In the genomic region with DNA sequence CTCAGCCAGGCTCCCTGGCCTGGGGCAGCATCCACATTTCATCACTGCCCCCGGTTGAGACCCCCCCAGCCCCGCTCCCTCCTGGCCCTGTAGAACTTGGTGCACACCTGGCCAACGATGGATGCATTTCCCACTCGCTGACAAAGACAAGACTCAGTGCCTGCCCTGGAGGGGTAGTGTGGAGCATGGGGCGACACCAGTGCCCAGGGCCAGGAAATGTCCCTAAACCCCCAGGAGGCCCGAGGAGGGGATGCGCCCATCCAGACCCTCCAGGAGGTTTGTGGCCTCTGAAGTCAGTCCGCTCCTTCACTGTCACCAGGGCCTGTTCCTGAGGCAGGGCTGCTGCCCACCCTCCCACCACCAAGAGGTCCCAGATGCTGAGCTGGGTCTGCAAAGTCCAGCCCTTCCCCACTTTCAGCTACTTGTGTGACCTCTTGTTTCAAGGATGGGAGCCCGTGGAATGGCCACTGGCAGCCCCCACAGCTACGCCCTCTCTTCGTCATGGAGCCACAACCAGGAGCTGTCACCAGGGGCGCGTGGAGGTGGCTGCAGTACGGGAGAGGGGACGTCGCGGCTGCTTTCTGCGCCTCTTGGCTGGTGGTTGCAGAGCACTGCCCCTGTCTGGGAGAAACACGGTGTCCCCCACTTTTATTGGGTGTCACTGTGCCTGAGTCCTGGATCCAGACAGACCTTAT, we compare ENCODE assay signal across 24 cellular contexts. TPM values are rescaled to one million over a fixed set of nuclear protein-coding genes. Genes with fewer than 3 reads are reported as not detected.
"Had no signal": no experiment of that assay in that cellular context is flagged by ENCODE, and none has a peak within 500 bp of the region (broad histone marks: within the 10 kb centered on the region; RNA-seq: fewer than 3 reads in every experiment).

No MANE protein-coding gene starts in this region.

- H3K4me1 ChIP-seq: SJSA1 had no signal

- H3K27ac Mint-ChIP-seq: IgD-negative memory B cell had no signal

- H3K4me1 Mint-ChIP-seq: IgD-negative memory B cell had no signal

- H3K4me3 Mint-ChIP-seq: IgD-negative memory B cell had no signal

- DNase-seq: Kasumi-1, MM.1S, NCI-H1092 treated with DMSO at 0.1 percent for 48 hours, NCI-H1436, NCI-H187, NCI-H2029, NCI-H2081 treated with DMSO at 0.1 percent for 48 hours, NCI-H2171, NCI-H226, NCI-H446, NCI-H510A, NCI-H524 treated with DMSO at 0.1 percent for 48 hours, NCI-H69, NCI-H774, Right ventricle myocardium superior, RPMI8226, SIG-M5 had no signal

- ATAC-seq: K562 had no signal

- H3K27ac ChIP-seq: HL-60, KMS-11, SJSA1, SK-N-MC had no signal

- H3K27me3 ChIP-seq: SJSA1 had no signal

RNA-seq across cellular contexts. Expression of gene AJAP1, which starts 35.7 kb away (rescaled TPM):
- total RNA-seq: K562, M059J, SJSA1 had no signal
- polyA plus RNA-seq: IgD-negative memory B cell, K562 had no signal
